In the genomic region with DNA sequence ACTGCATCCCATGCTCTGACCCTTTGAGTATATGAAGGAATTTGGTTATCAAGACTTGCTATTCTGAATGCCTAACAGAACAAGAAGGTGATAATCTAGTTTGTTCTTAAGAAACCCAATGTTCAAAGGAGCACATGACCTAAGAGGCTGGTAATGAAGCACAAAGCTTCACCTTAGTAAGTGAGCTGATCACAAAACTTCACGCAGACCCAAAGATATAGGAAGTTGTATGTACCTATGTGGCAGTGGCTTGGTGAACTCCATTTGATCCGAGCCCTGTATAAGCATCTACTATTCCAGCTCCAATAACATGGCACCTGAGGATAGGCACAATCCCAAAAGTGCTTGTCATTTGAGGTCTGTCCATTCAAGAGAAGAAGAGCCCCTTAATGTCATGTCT, we compare ENCODE assay signal across 11 cellular contexts.
"Had no signal": no experiment of that assay in that cellular context is flagged by ENCODE, and none has a peak within 500 bp of the region (broad histone marks: within the 10 kb centered on the region; RNA-seq: fewer than 3 reads in every experiment).

No MANE protein-coding gene starts in this region.

- DNase-seq: activated CD4-positive, alpha-beta T cell treated with anti-CD3 and anti-CD28 coated beads, Interleukin-2, amount 50 U/mL, for 4 hours; activated gamma-delta T cell treated with Interleukin-2 at 50 U/mL for 16 hours; brain microvascular endothelial cell; cerebellar nuclear complex; dermis blood vessel endothelial cell; kidney; left ventricle myocardium superior; mesendoderm; stimulated activated CD4-positive, alpha-beta T cell treated with anti-CD3 and anti-CD28 coated beads, Interleukin-2, amount 100 ng/mL, for 48 hours; stomach had no signal

- ATAC-seq: activated CD4-positive, CD25-positive, alpha-beta regulatory T cell treated with anti-CD3 and anti-CD28 coated beads, Interleukin-2, amount 50 U/mL, for 24 hours; left ventricle myocardium superior had no signal
